ENCODE assay signal across 9 cellular contexts in the genomic region with DNA sequence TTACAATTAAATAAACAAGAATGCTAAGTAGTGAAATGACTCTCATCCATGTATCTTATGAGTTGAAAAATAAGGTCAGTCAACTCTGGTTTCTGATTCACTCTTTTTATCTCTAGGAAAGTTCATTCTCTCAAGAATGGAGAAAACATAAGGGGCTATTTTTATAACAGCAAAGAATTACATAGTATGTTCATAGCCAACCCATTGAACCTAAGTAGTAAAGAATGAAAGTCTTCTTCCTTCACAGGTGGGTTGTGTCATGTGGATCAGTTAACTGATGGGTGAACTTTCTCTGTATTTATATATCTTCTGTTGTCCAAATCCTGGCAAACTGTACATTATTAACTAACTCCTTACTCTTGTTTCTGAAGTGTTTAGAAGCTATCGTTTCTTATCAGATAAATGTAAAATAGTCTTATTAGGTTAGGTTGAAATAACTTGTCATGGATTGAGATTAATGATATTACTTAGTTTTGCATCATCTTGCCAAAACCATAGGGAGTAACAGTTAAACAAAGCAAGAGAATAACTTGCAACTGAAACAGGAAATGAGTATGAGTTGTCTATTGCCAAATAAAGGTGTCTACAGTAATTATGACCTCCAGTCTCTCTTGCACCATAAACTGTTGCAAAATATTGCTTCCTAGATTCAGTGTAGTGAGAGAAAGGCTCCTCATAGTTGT.
A peak's percentile ranks its signal among the peaks of the same experiment; 100 is the strongest.
DNase-seq lines count a peak whose midpoint lies in the region; ATAC-seq and TF ChIP-seq lines count a peak whose summit lies in the region.
"Had no signal": no experiment of that assay in that cellular context is flagged by ENCODE, and none has a peak within 500 bp of the region (broad histone marks: within the 10 kb centered on the region; RNA-seq: fewer than 3 reads in every experiment).

No MANE protein-coding gene starts in this region.

- H3K27me3 ChIP-seq in ovary: no peaks in the 10 kb centered on the region
- H3K27me3 ChIP-seq in aorta (ENCODE audit: control insufficient read depth in 1 of 2, insufficient read depth in 2 of 2, low read length in 1 of 2): no peaks in the 10 kb centered on the region

- TF ChIP-seq EP300 in ovary (IDR thresholded peaks at IDR 0.05): no peak

- peak; percentile 69 to 72 for ATAC-seq in activated T-cell treated with anti-CD3 and anti-CD28 coated beads, Interleukin-2, amount 50 U/mL, for 72 hours (replicated peaks in 1 of 2)
- no peak for ATAC-seq in activated T-cell treated with anti-CD3 and anti-CD28 coated beads, Interleukin-2, amount 50 U/mL, for 4 hours
- ATAC-seq in HG02981 (IDR thresholded peaks at IDR 0.05; ENCODE audit: unreplicated experiment) (peak; percentile 82), aorta (ENCODE audit: low FRiP score) (no peak)

- TF ChIP-seq CTCF in ovary (IDR thresholded peaks at IDR 0.05): no peak

- H3K36me3 Mint-ChIP-seq in activated T-cell treated with anti-CD3 and anti-CD28 coated beads, Interleukin-2, amount 50 U/mL, for 72 hours (ENCODE audit: insufficient read depth in 2 of 2): peaks cover 13 to 15% of the 10 kb centered on the region in 2 donors
- no peaks in the 10 kb centered on the region for H3K36me3 Mint-ChIP-seq in activated T-cell treated with anti-CD3 and anti-CD28 coated beads, Interleukin-2, amount 50 U/mL, for 4 hours (ENCODE audit: insufficient read depth)

- H3K36me3 ChIP-seq in ovary (no peaks in the 10 kb centered on the region), aorta (ENCODE audit: control insufficient read depth in 1 of 2, insufficient read depth in 2 of 2, low read length in 1 of 2) (no peaks in the 10 kb centered on the region)

- no peak for DNase-seq in activated T-cell treated with anti-CD3 and anti-CD28 coated beads, Interleukin-2, amount 50 U/mL, for 72 hours
- DNase-seq in activated T-cell treated with anti-CD3 and anti-CD28 coated beads, Interleukin-2, amount 50 U/mL, for 4 hours: no peak
- DNase-seq in NOMO-1 treated with dmso at 0.1 percent for 144 hours (lab: John Stamatoyannopoulos, UW; ENCODE audit: unreplicated experiment): peak; percentile 40
- DNase-seq in renal cortical epithelial cell (ENCODE audit: low read depth): peak; percentile 91
- DNase-seq in ovary: no peak
- no peak for DNase-seq in aorta
- DNase-seq in middle frontal gyrus (ENCODE audit: extremely low spot score, low spot score): no peak
- DNase-seq: NCI-H446 treated with DMSO at 0.1 percent for 48 hours had no signal

- peaks cover 25% of the 10 kb centered on the region for H3K4me1 Mint-ChIP-seq in activated T-cell treated with anti-CD3 and anti-CD28 coated beads, Interleukin-2, amount 50 U/mL, for 72 hours (ENCODE audit: low read depth)
- no peaks in the 10 kb centered on the region for H3K4me1 Mint-ChIP-seq in activated T-cell treated with anti-CD3 and anti-CD28 coated beads, Interleukin-2, amount 50 U/mL, for 4 hours (ENCODE audit: low read depth)

- peak overlapping the region; percentile 8 to 71 for H3K4me3 Mint-ChIP-seq in activated T-cell treated with anti-CD3 and anti-CD28 coated beads, Interleukin-2, amount 50 U/mL, for 72 hours
- no peak overlapping the region for H3K4me3 Mint-ChIP-seq in activated T-cell treated with anti-CD3 and anti-CD28 coated beads, Interleukin-2, amount 50 U/mL, for 4 hours

- no peak overlapping the region for H3K27ac ChIP-seq in ovary
- H3K27ac ChIP-seq in aorta (ENCODE audit: low read depth in 1 of 2, low read length in 2 of 2): no peak overlapping the region

- intact Hi-C loops in ovary (cut with DNase I) (no loop called here), aorta (cut with DNase I) (no loop called here)

- 1 to 2% (median 2%) methylated on average over 1 of the region's 1 CpG for WGBS in ovary, 3 donors
- 0 to 2% methylated on average over 1 of the region's 1 CpG for WGBS in aorta, 2 donors

- no peak overlapping the region for H3K4me3 ChIP-seq in ovary
- no peak overlapping the region for H3K4me3 ChIP-seq in aorta (ENCODE audit: low read length in 2 of 2)

- H3K9me3 ChIP-seq in ovary: no peaks in the 10 kb centered on the region
- peaks cover 3% of the 10 kb centered on the region for H3K9me3 ChIP-seq in aorta (ENCODE audit: control insufficient read depth, low read length)

- no peaks in the 10 kb centered on the region for H3K4me1 ChIP-seq in ovary (ENCODE audit: insufficient read depth)
- no peaks in the 10 kb centered on the region for H3K4me1 ChIP-seq in aorta (ENCODE audit: control insufficient read depth in 1 of 2, insufficient read depth in 2 of 2, low read length in 2 of 2)

- no peak for TF ChIP-seq POLR2A in ovary (IDR thresholded peaks at IDR 0.05)

- H3K27ac Mint-ChIP-seq in activated T-cell treated with anti-CD3 and anti-CD28 coated beads, Interleukin-2, amount 50 U/mL, for 72 hours: peak overlapping the region; percentile 97

- peaks cover 17 to 19% of the 10 kb centered on the region in 2 donors for H3K9me3 Mint-ChIP-seq in activated T-cell treated with anti-CD3 and anti-CD28 coated beads, Interleukin-2, amount 50 U/mL, for 72 hours
- H3K9me3 Mint-ChIP-seq in activated T-cell treated with anti-CD3 and anti-CD28 coated beads, Interleukin-2, amount 50 U/mL, for 4 hours: peaks cover 7% of the 10 kb centered on the region

- H3K27me3 Mint-ChIP-seq in activated T-cell treated with anti-CD3 and anti-CD28 coated beads, Interleukin-2, amount 50 U/mL, for 72 hours (ENCODE audit: low read depth): peaks cover 15% of the 10 kb centered on the region
- peaks cover 2% of the 10 kb centered on the region for H3K27me3 Mint-ChIP-seq in activated T-cell treated with anti-CD3 and anti-CD28 coated beads, Interleukin-2, amount 50 U/mL, for 4 hours (ENCODE audit: low read depth)

Comparison
In these comparisons a context has a peak if more than half of its experiments do, and no peak if none do; other contexts are left out.
1. ATAC-seq: peak in activated T-cell treated with anti-CD3 and anti-CD28 coated beads, Interleukin-2, amount 50 U/mL, for 72 hours (2 of 2) and HG02981 (single experiment); none in activated T-cell treated with anti-CD3 and anti-CD28 coated beads, Interleukin-2, amount 50 U/mL, for 4 hours (0 of 2) and aorta (single experiment).
2. DNase-seq: peak in NOMO-1 treated with dmso at 0.1 percent for 144 hours (single experiment) and renal cortical epithelial cell (single experiment); none in activated T-cell treated with anti-CD3 and anti-CD28 coated beads, Interleukin-2, amount 50 U/mL, for 72 hours (0 of 2), activated T-cell treated with anti-CD3 and anti-CD28 coated beads, Interleukin-2, amount 50 U/mL, for 4 hours (single experiment), ovary (0 of 5), aorta (0 of 2) and middle frontal gyrus (single experiment).